10 cellular contexts compared by ENCODE assay signal in the genomic region with DNA sequence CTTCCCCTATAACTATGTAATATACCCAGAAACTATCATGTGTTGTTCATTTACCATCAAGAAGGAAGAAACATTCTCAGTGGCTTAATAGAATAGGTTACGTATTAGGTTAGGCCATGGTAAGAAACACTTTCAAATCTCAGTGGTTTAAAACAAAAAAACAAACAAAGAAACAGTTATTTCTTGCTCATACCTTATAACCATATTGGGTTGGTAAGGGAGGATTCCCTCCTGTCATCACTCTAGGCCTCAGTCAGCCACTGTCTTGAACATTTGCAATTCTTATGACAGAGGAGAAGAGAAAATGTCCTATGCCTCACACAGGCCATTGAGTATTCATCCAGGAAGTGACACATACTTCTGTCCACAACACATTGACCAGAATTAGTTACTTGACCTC.
DNase-seq lines count a peak whose midpoint lies in the region; ATAC-seq and TF ChIP-seq lines count a peak whose summit lies in the region.
"Had no signal": no experiment of that assay in that cellular context is flagged by ENCODE, and none has a peak within 500 bp of the region (broad histone marks: within the 10 kb centered on the region; RNA-seq: fewer than 3 reads in every experiment).

No MANE protein-coding gene starts in this region.

- H3K9me3 Mint-ChIP-seq in HFFc6 = no peaks in the 10 kb centered on the region
- H3K9me3 Mint-ChIP-seq: activated CD4-positive, alpha-beta memory T cell treated with anti-CD3 and anti-CD28 coated beads for 36 hours had no signal

- no peak for TF ChIP-seq CTCF in HFFc6 (IDR thresholded peaks at IDR 0.05)
- no peak for TF ChIP-seq CTCF in heart left ventricle (IDR thresholded peaks at IDR 0.05)

- H3K9me3 ChIP-seq in heart left ventricle = no peaks in the 10 kb centered on the region

- H3K4me1 Mint-ChIP-seq in HFFc6 (ENCODE audit: low read depth) = peaks cover 47% of the 10 kb centered on the region

- no peak overlapping the region for H3K4me3 Mint-ChIP-seq in HFFc6
- H3K4me3 Mint-ChIP-seq: activated CD4-positive, alpha-beta memory T cell treated with anti-CD3 and anti-CD28 coated beads for 36 hours had no signal

- no peaks in the 10 kb centered on the region; the same call in 1 of the 2 replicates for H3K27me3 Mint-ChIP-seq in HFFc6 (ENCODE audit: insufficient read depth)
- H3K27me3 Mint-ChIP-seq: activated CD4-positive, alpha-beta memory T cell treated with anti-CD3 and anti-CD28 coated beads for 36 hours had no signal

- WGBS in heart left ventricle, 4 donors = 92 to 97% (median 94%) methylated on average over 1 of the region's 1 CpG

- DNase-seq in HFFc6 = peak; percentile 17
- peak; percentile 1 to 65 for DNase-seq in lung microvascular endothelial cell (ENCODE audit: low read depth in 2 of 2)
- no peak for DNase-seq in activated CD4-positive, alpha-beta T cell treated with anti-CD3 and anti-CD28 coated beads for 4 hours
- no peak for DNase-seq in heart left ventricle
- DNase-seq in hepatic stellate cell (ENCODE audit: low spot score) = no peak
- no peak for DNase-seq in HPDE6-E6E7 (ENCODE audit: extremely low spot score)
- DNase-seq: activated CD4-positive, alpha-beta memory T cell treated with anti-CD3 and anti-CD28 coated beads for 36 hours; NCI-H774 had no signal

- H3K27ac ChIP-seq in heart left ventricle = no peak overlapping the region

- H3K36me3 Mint-ChIP-seq in HFFc6 (ENCODE audit: low read depth) = no peaks in the 10 kb centered on the region; the same call in 1 of the 2 replicates
- H3K36me3 Mint-ChIP-seq: activated CD4-positive, alpha-beta memory T cell treated with anti-CD3 and anti-CD28 coated beads for 36 hours had no signal

- no peak for TF ChIP-seq POLR2A in heart left ventricle (IDR thresholded peaks at IDR 0.05)

- H3K27me3 ChIP-seq in heart left ventricle = no peaks in the 10 kb centered on the region

- peak overlapping the region; percentile 78 for H3K27ac Mint-ChIP-seq in HFFc6
- H3K27ac Mint-ChIP-seq: activated CD4-positive, alpha-beta memory T cell treated with anti-CD3 and anti-CD28 coated beads for 36 hours had no signal

- H3K36me3 ChIP-seq in heart left ventricle = no peaks in the 10 kb centered on the region

- intact Hi-C loops in heart left ventricle (cut with DNase I) = no loop called here

- H3K4me1 ChIP-seq in heart left ventricle = no peaks in the 10 kb centered on the region

- H3K4me3 ChIP-seq in heart left ventricle = no peak overlapping the region

- ATAC-seq in GM18867 (IDR thresholded peaks at IDR 0.05; ENCODE audit: unreplicated experiment) (peak; percentile 82), HG03521 (IDR thresholded peaks at IDR 0.05; ENCODE audit: unreplicated experiment) (peak; percentile 85), heart left ventricle (no peak)

Comparison
In these comparisons a context has a peak if more than half of its experiments do, and no peak if none do; other contexts are left out.
1. ATAC-seq: peak in GM18867 (single experiment) and HG03521 (single experiment); none in heart left ventricle (0 of 4).
2. DNase-seq: peak in HFFc6 (single experiment) and lung microvascular endothelial cell (2 of 2); none in activated CD4-positive, alpha-beta T cell treated with anti-CD3 and anti-CD28 coated beads for 4 hours (0 of 2), heart left ventricle (0 of 5), hepatic stellate cell (single experiment) and HPDE6-E6E7 (single experiment).